In the genomic region with DNA sequence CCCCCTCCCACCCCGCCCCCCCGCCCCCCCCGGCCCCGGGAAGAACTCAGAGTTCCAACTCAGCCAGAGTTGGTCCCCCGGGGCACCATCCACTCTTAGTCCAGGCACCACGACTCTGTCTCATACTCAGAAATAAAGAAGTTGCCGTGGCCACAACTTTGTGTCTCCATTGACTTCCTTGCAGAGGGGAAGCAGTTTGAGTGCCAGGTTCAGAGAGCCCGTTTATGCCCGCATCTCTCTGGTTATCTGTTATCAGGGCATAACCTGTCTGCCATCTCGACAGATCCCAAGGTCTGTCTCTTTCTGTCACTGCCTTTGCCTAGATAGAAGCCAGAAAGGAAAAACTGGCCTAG, we compare ENCODE assay signal across 9 cellular contexts. TPM values are rescaled to one million over a fixed set of nuclear protein-coding genes. Genes with fewer than 3 reads are reported as not detected.
DNase-seq lines count a peak whose midpoint lies in the region; ATAC-seq, FAIRE-seq and TF ChIP-seq lines count a peak whose summit lies in the region.
"Had no signal": no experiment of that assay in that cellular context is flagged by ENCODE, and none has a peak within 500 bp of the region (broad histone marks: within the 10 kb centered on the region; RNA-seq: fewer than 3 reads in every experiment).

No MANE protein-coding gene starts in this region.

- peak; percentile 5 for ATAC-seq in HG03066 (IDR thresholded peaks at IDR 0.05; ENCODE audit: low read depth, unreplicated experiment)
- no peak for ATAC-seq in GM18870 (IDR thresholded peaks at IDR 0.05; ENCODE audit: unreplicated experiment)

- peak overlapping the region; percentile 98 for H3K4me3 Mint-ChIP-seq in Calu3 (ENCODE audit: low read depth, unreplicated experiment)
- H3K4me3 Mint-ChIP-seq in activated T-helper 1 cell treated with anti-CD3 and anti-CD28 coated beads, Interleukin-12 subunit alpha, Interleukin-12 subunit beta, Interleukin-2, Interleukin-4 antibody, amounts not matched to agents 30 ng/mL and 10 ng/mL and 1 ng/mL, durations not matched to agents 14 hours and 24 hours and 36 hours = peak overlapping the region; percentile 97

- intact Hi-C loops in Calu3 (cut with micrococcal nuclease; ENCODE audit: unreplicated experiment) (no loop called here), kidney (cut with DNase I) (no loop called here), posterior cingulate gyrus (cut with DNase I) (no loop called here)
- intact Hi-C loops in activated T-helper 1 cell treated with anti-CD3 and anti-CD28 coated beads, Interleukin-12 subunit alpha, Interleukin-12 subunit beta, Interleukin-2, Interleukin-4 antibody, amounts not matched to agents 30 ng/mL and 10 ng/mL and 1 ng/mL, durations not matched to agents 14 hours and 24 hours and 36 hours (cut with micrococcal nuclease) = loop anchor here (5.0 kb wide), 4 partner anchors 616 to 1336 kb away; a partner anchor contains a TSS

- CTCF ChIA-PET in Calu3 (lab: Charles Lee) = interaction anchor here (0.6 to 1.1 kb wide), 3 partner anchors 11 to 698 kb away, joined by 3 to 6 read pairs (median 5); no protein-coding TSS in a partner anchor

- DNase-seq in Calu3 (no peak), kidney (no peak), posterior cingulate gyrus (no peak)
- no peak for DNase-seq in activated T-helper 1 cell treated with anti-CD3 and anti-CD28 coated beads, Interleukin-12 subunit alpha, Interleukin-12 subunit beta, Interleukin-2, Interleukin-4 antibody, amounts not matched to agents 30 ng/mL and 10 ng/mL and 1 ng/mL, durations not matched to agents 14 hours and 24 hours and 36 hours (ENCODE audit: low spot score)
- DNase-seq in activated effector memory CD4-positive, alpha-beta T cell treated with anti-CD3 and anti-CD28 coated beads, Interleukin-2, amount 50 U/mL, for 16 hours = no peak

- peaks cover 1 to 7% of the 10 kb centered on the region in 2 donors for H3K36me3 ChIP-seq in kidney (ENCODE audit: control insufficient read depth in 1 of 2, insufficient read depth in 2 of 2, low read length in 2 of 2)
- peaks cover 8 to 20% (median 16%) of the 10 kb centered on the region in 5 donors for H3K36me3 ChIP-seq in subcutaneous abdominal adipose tissue (ENCODE audit: control insufficient read depth in 5 of 5, insufficient read depth in 5 of 5, low read length in 5 of 5)

- peaks cover 24% of the 10 kb centered on the region for H3K4me1 Mint-ChIP-seq in Calu3 (ENCODE audit: low read depth, unreplicated experiment)
- H3K4me1 Mint-ChIP-seq in activated T-helper 1 cell treated with anti-CD3 and anti-CD28 coated beads, Interleukin-12 subunit alpha, Interleukin-12 subunit beta, Interleukin-2, Interleukin-4 antibody, amounts not matched to agents 30 ng/mL and 10 ng/mL and 1 ng/mL, durations not matched to agents 14 hours and 24 hours and 36 hours (ENCODE audit: low read depth) = peaks cover 40% of the 10 kb centered on the region

- BruUV-seq in Calu3 (replicated peaks; lab: Mats Ljungman, UMichigan) = no TSS peak

- H3K27ac ChIP-seq in kidney (ENCODE audit: low read depth in 2 of 2, low read length in 2 of 2) (no peak overlapping the region), subcutaneous abdominal adipose tissue (ENCODE audit: low read depth, low read length) (peak overlapping the region; percentile 71)

- peaks cover 8 to 13% of the 10 kb centered on the region in 2 donors for H3K4me1 ChIP-seq in kidney (ENCODE audit: control insufficient read depth in 1 of 2, insufficient read depth in 1 of 2, low read depth in 1 of 2, low read length in 2 of 2)
- peaks cover 6 to 28% (median 22%) of the 10 kb centered on the region in 5 donors for H3K4me1 ChIP-seq in subcutaneous abdominal adipose tissue (ENCODE audit: control insufficient read depth in 5 of 5, insufficient read depth in 5 of 5, low read length in 5 of 5)

- H3K36me3 Mint-ChIP-seq in Calu3 (ENCODE audit: insufficient read depth, unreplicated experiment) = peaks cover 62% of the 10 kb centered on the region
- H3K36me3 Mint-ChIP-seq in activated T-helper 1 cell treated with anti-CD3 and anti-CD28 coated beads, Interleukin-12 subunit alpha, Interleukin-12 subunit beta, Interleukin-2, Interleukin-4 antibody, amounts not matched to agents 30 ng/mL and 10 ng/mL and 1 ng/mL, durations not matched to agents 14 hours and 24 hours and 36 hours (ENCODE audit: low read depth) = peaks cover 34% of the 10 kb centered on the region

- peak overlapping the region; percentile 99 for H3K27ac Mint-ChIP-seq in Calu3 (ENCODE audit: unreplicated experiment)
- H3K27ac Mint-ChIP-seq in activated T-helper 1 cell treated with anti-CD3 and anti-CD28 coated beads, Interleukin-12 subunit alpha, Interleukin-12 subunit beta, Interleukin-2, Interleukin-4 antibody, amounts not matched to agents 30 ng/mL and 10 ng/mL and 1 ng/mL, durations not matched to agents 14 hours and 24 hours and 36 hours = peak overlapping the region; percentile 80

- TF ChIP-seq CTCF in Calu3 (IDR thresholded peaks at IDR 0.05; ENCODE audit: unreplicated experiment) (no peak), kidney (IDR thresholded peaks at IDR 0.05; ENCODE audit: borderline replicate concordance, extremely low read depth, insufficient read depth) (no peak)

- no peaks in the 10 kb centered on the region for H3K9me3 ChIP-seq in kidney (ENCODE audit: control insufficient read depth in 1 of 2, low read length in 2 of 2)
- no peaks in the 10 kb centered on the region for H3K9me3 ChIP-seq in subcutaneous abdominal adipose tissue (ENCODE audit: control insufficient read depth in 5 of 5, low read length in 5 of 5)

- H3K4me3 ChIP-seq in kidney (ENCODE audit: low read length in 2 of 2) (peak overlapping the region; percentile 88 to 96), subcutaneous abdominal adipose tissue (ENCODE audit: low read depth in 1 of 5, low read length in 5 of 5) (peak overlapping the region; percentile 89 to 96 (median 92))

- H3K27me3 ChIP-seq in subcutaneous abdominal adipose tissue (ENCODE audit: control insufficient read depth in 5 of 5, insufficient read depth in 4 of 5, low read length in 5 of 5) = no peaks in the 10 kb centered on the region

- no peaks in the 10 kb centered on the region for H3K27me3 Mint-ChIP-seq in Calu3 (ENCODE audit: unreplicated experiment)
- H3K27me3 Mint-ChIP-seq in activated T-helper 1 cell treated with anti-CD3 and anti-CD28 coated beads, Interleukin-12 subunit alpha, Interleukin-12 subunit beta, Interleukin-2, Interleukin-4 antibody, amounts not matched to agents 30 ng/mL and 10 ng/mL and 1 ng/mL, durations not matched to agents 14 hours and 24 hours and 36 hours (ENCODE audit: insufficient read depth) = peaks cover under 1% of the 10 kb centered on the region

- no peak for FAIRE-seq in kidney (lab: Jason Lieb, UNC)

- no peaks in the 10 kb centered on the region for H3K9me3 Mint-ChIP-seq in Calu3 (ENCODE audit: low read depth, unreplicated experiment)
- no peaks in the 10 kb centered on the region for H3K9me3 Mint-ChIP-seq in activated T-helper 1 cell treated with anti-CD3 and anti-CD28 coated beads, Interleukin-12 subunit alpha, Interleukin-12 subunit beta, Interleukin-2, Interleukin-4 antibody, amounts not matched to agents 30 ng/mL and 10 ng/mL and 1 ng/mL, durations not matched to agents 14 hours and 24 hours and 36 hours

- peak overlapping the region; percentile 41 to 83 for H3K9ac ChIP-seq in kidney (ENCODE audit: low read length in 2 of 2)
- H3K9ac ChIP-seq in subcutaneous abdominal adipose tissue (ENCODE audit: low read length in 5 of 5) = peak overlapping the region; percentile 57 to 98 (median 87)

RNA-seq across cellular contexts. Expression of a gene that starts 0.6 kb away (rescaled TPM):
- total RNA-seq in Calu3 (2022) (39.2 and 43.4 TPM in 2 replicates), kidney (17.6 TPM)
- total RNA-seq in activated T-helper 1 cell treated with anti-CD3 and anti-CD28 coated beads, Interleukin-12 subunit alpha, Interleukin-12 subunit beta, Interleukin-2, Interleukin-4 antibody, amounts not matched to agents 30 ng/mL and 10 ng/mL and 1 ng/mL, durations not matched to agents 14 hours and 24 hours and 36 hours = 28.1 and 28.4 TPM in 2 replicates
- polyA plus RNA-seq in kidney (ENCODE audit: insufficient read depth, low read depth, low replicate concordance) = 7.6 TPM

RNA-seq across cellular contexts. Expression of a gene that starts 45.7 kb away (rescaled TPM):
- total RNA-seq in Calu3 (2022) = not detected in 2 replicates
- not detected in 2 replicates for total RNA-seq in activated T-helper 1 cell treated with anti-CD3 and anti-CD28 coated beads, Interleukin-12 subunit alpha, Interleukin-12 subunit beta, Interleukin-2, Interleukin-4 antibody, amounts not matched to agents 30 ng/mL and 10 ng/mL and 1 ng/mL, durations not matched to agents 14 hours and 24 hours and 36 hours
- total RNA-seq in kidney = not detected
- not detected for polyA plus RNA-seq in kidney (ENCODE audit: insufficient read depth, low read depth, low replicate concordance)
- total RNA-seq: T-helper 1 cell treated with Interleukin-12 subunit alpha and Interleukin-12 subunit beta and Interleukin-4 antibody, amounts not matched to agents 30 ng/mL and 1 ng/mL, for 36 hours had no signal
